Comparison of ENCODE assay signal across 4 cellular contexts in the genomic region with DNA sequence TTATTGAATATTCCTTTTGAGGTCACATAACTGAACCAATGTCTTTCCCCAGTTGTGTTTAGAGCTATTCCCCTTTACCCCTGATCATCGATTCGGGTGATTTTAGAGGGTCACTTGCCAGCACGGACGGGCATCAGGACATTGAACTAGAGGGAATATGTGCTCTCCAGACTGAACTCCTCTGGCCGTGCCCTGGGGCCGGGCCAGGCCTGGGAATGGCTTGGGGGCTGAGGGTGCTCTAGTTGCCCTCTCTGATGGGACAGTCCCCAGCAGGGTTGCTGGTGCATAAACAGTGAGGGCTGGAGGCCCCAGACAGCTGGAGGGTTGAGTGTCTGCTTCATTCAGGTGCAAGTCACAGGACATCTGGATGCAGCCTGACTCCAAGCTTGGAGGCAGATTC.
"Had no signal": no experiment of that assay in that cellular context is flagged by ENCODE, and none has a peak within 500 bp of the region (broad histone marks: within the 10 kb centered on the region; RNA-seq: fewer than 3 reads in every experiment).

No MANE protein-coding gene starts in this region.

- H3K27ac ChIP-seq: HL-60 had no signal

- ATAC-seq: HepG2, K562 had no signal

- H3K4me3 ChIP-seq: K562 had no signal

- DNase-seq: IMR-90 had no signal
